In genomic region chr6:154591220-154591619, GRCh38 we compare ENCODE assay signal across 27 cellular contexts.
"Had no signal": no experiment of that assay in that cellular context is flagged by ENCODE, and none has a peak within 500 bp of the region (broad histone marks: within the 10 kb centered on the region; RNA-seq: fewer than 3 reads in every experiment).

No MANE protein-coding gene starts in this region.

- H3K4me3 ChIP-seq: adrenal gland, ascending aorta, dorsolateral prefrontal cortex, esophagus squamous epithelium, gastroesophageal sphincter, testis had no signal

- H3K27ac ChIP-seq: adrenal gland, ascending aorta, dorsolateral prefrontal cortex, esophagus squamous epithelium, gastroesophageal sphincter, neutrophil, parathyroid adenoma, testis had no signal

- H3K27me3 ChIP-seq: adrenal gland, ascending aorta, dorsolateral prefrontal cortex, esophagus squamous epithelium, gastroesophageal sphincter, neutrophil, testis had no signal

- H3K9me3 ChIP-seq: adrenal gland, ascending aorta, esophagus squamous epithelium, gastroesophageal sphincter, neutrophil, testis had no signal

- FAIRE-seq: keratinocyte, small intestine had no signal

- H3K36me3 ChIP-seq: adrenal gland, ascending aorta, esophagus squamous epithelium, gastroesophageal sphincter, neutrophil had no signal

- ATAC-seq: activated CD4-positive, alpha-beta T cell treated with anti-CD3 and anti-CD28 coated beads for 36 hours; activated T-helper 17 cell treated with anti-CD3 and anti-CD28 coated beads, Interleukin-2, amount 50 U/mL, for 72 hours; effector memory CD8-positive, alpha-beta T cell; gastroesophageal sphincter; natural killer cell treated with Interleukin-12 subunit alpha and Interleukin-12 subunit beta and Interleukin-15 and Interleukin-18, amount 100 ng/mL, for 72 hours; sciatic nerve; stimulated activated memory B cell treated with anti-CD40 and anti-IgM and Interleukin-4, amounts not matched to agents 10 μg/mL and 1 μg/mL and 100 μg/mL, for 72 hours; T-cell had no signal

- H3K4me1 ChIP-seq: adrenal gland, ascending aorta, esophagus squamous epithelium, parathyroid adenoma, testis had no signal

- DNase-seq: activated B cell treated with CpG ODN at 0.5 μM for 24 hours; activated CD4-positive, alpha-beta T cell treated with anti-CD3 and anti-CD28 coated beads for 36 hours; activated CD4-positive, alpha-beta T cell treated with anti-CD3 and anti-CD28 coated beads, Interleukin-2, amount 50 U/mL, for 4 hours; activated CD8-positive, alpha-beta memory T cell treated with anti-CD3 and anti-CD28 coated beads for 24 hours; activated CD8-positive, alpha-beta memory T cell treated with anti-CD3 and anti-CD28 coated beads, Interleukin-2, amount 50 U/mL, for 4 hours; activated naive CD4-positive, alpha-beta T cell; activated T-cell treated with anti-CD3 and anti-CD28 coated beads, Interleukin-2, amount 50 U/mL, for 24 hours; adrenal gland; central memory CD4-positive, alpha-beta T cell; dorsolateral prefrontal cortex; effector memory CD8-positive, alpha-beta T cell; esophagus squamous epithelium; head of caudate nucleus; mammary epithelial cell; stimulated activated CD4-positive, alpha-beta T cell treated with anti-CD3 and anti-CD28 coated beads, Interleukin-2, amount 100 ng/mL, for 24 hours; T-cell; testis had no signal
